In genomic region chr3:79140718-79141117, GRCh38 we compare ENCODE assay signal across 1 cellular context.
TF ChIP-seq lines count a peak whose summit lies in the region.

No MANE protein-coding gene starts in this region.

TF ChIP-seq in H1, 55 proteins besides CTCF, POLR2A, EP300 and RAD21:
- no peak for TF ChIP-seq RBBP5 (IDR thresholded peaks at IDR 0.05; ENCODE audit: borderline replicate concordance, low read depth, low read length)
